9 cellular contexts compared by ENCODE assay signal in the genomic region with DNA sequence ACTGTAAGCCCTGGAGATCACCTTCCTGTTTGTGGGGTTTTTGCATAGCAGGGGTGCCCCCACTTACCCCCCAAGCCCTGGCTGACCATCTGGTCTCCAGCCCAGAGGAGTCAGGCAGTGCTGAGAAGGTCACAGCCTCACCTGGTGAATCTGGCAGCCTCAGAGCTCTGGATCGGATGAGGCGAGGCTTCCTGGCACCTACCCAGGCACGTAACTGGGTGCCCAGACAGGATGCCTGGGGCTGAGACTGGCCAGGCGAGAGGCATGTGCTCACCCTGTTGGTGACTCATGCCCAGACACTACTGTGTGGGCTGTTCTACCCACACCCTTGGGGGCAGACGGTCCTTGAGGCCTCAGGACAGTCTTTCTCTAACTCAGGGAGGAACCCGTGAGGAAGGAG. TPM values are rescaled to one million over a fixed set of nuclear protein-coding genes. Genes with fewer than 3 reads are reported as not detected.
A peak's percentile ranks its signal among the peaks of the same experiment; 100 is the strongest.
DNase-seq lines count a peak whose midpoint lies in the region; ATAC-seq and TF ChIP-seq lines count a peak whose summit lies in the region.
"Had no signal": no experiment of that assay in that cellular context is flagged by ENCODE, and none has a peak within 500 bp of the region (broad histone marks: within the 10 kb centered on the region; RNA-seq: fewer than 3 reads in every experiment).

No MANE protein-coding gene starts in this region.

- H3K9me2 ChIP-seq in PC-9 (ENCODE audit: insufficient read depth): no peaks in the 10 kb centered on the region

- no peaks in the 10 kb centered on the region for H3K36me3 ChIP-seq in PC-9 (ENCODE audit: low read depth)
- H3K36me3 ChIP-seq in CD8-positive, alpha-beta memory T cell (ENCODE audit: insufficient read depth, low read length): no peaks in the 10 kb centered on the region

- DNase-seq in CD1c-positive myeloid dendritic cell (ENCODE audit: extremely low spot score) (peak; percentile 86), PC-9 (peak; percentile 95 to 97), epithelial cell of esophagus (ENCODE audit: low read depth) (peak; percentile 99), natural killer cell (no peak), NCI-H187 treated with DMSO at 0.1 percent for 48 hours (lab: John Stamatoyannopoulos, UW) (no peak), NCI-H187 (lab: John Stamatoyannopoulos, UW) (no peak)
- no peak for DNase-seq in CD8-positive, alpha-beta memory T cell
- no peak for DNase-seq in activated CD4-positive, alpha-beta T cell treated with anti-CD3 and anti-CD28 coated beads for 1 hour

- no peak overlapping the region for H3K27ac Mint-ChIP-seq in natural killer cell
- no peak overlapping the region for H3K27ac Mint-ChIP-seq in CD8-positive, alpha-beta memory T cell

- H3K9me3 Mint-ChIP-seq in natural killer cell: no peaks in the 10 kb centered on the region
- no peaks in the 10 kb centered on the region for H3K9me3 Mint-ChIP-seq in CD8-positive, alpha-beta memory T cell

- H3K79me2 ChIP-seq in PC-9 (ENCODE audit: low read depth): peaks cover 7% of the 10 kb centered on the region; the same call in 1 of the 2 replicates

- peaks cover 60% of the 10 kb centered on the region for H3F3A ChIP-seq in PC-9 (ENCODE audit: insufficient read depth, low read depth)

- POLR2A ChIA-PET in PC-9 (lab: Charles Lee; ENCODE audit: unreplicated experiment): interaction anchor here (0.6 to 2.4 kb wide), 7 partner anchors 19 to 339 kb away, joined by 4 to 17 read pairs (median 12); no protein-coding TSS in a partner anchor
- POLR2A ChIA-PET in CD8-positive, alpha-beta memory T cell (lab: Charles Lee): no interaction called here

- TF ChIP-seq CTCF in PC-9 (conservative IDR thresholded peaks at IDR 0.05) (no peak), epithelial cell of esophagus (IDR thresholded peaks at IDR 0.05; ENCODE audit: insufficient read depth, low read depth, low read length, missing control alignments) (no peak), natural killer cell (IDR thresholded peaks at IDR 0.05) (no peak)

- peak overlapping the region; percentile 100 for H3K27ac ChIP-seq in PC-9
- no peak overlapping the region for H3K27ac ChIP-seq in CD8-positive, alpha-beta memory T cell (ENCODE audit: low read depth, low read length)

- peak overlapping the region; percentile 80 for H3K4me2 ChIP-seq in PC-9

- no peaks in the 10 kb centered on the region for H3K4me1 Mint-ChIP-seq in natural killer cell
- no peaks in the 10 kb centered on the region for H3K4me1 Mint-ChIP-seq in CD8-positive, alpha-beta memory T cell

- H3K36me3 Mint-ChIP-seq in natural killer cell: no peaks in the 10 kb centered on the region
- H3K36me3 Mint-ChIP-seq in CD8-positive, alpha-beta memory T cell: no peaks in the 10 kb centered on the region

- H3K27me3 ChIP-seq in PC-9 (ENCODE audit: insufficient read depth, low read depth): no peaks in the 10 kb centered on the region
- H3K27me3 ChIP-seq in CD8-positive, alpha-beta memory T cell (ENCODE audit: insufficient read depth, low read length, poor library complexity, severe bottlenecking): no peaks in the 10 kb centered on the region

- H4K20me1 ChIP-seq in PC-9 (ENCODE audit: insufficient read depth): no peaks in the 10 kb centered on the region

- H3K4me1 ChIP-seq in PC-9 (replicated peaks; ENCODE audit: insufficient read depth): peaks cover 85% of the 10 kb centered on the region
- H3K4me1 ChIP-seq in CD8-positive, alpha-beta memory T cell (ENCODE audit: insufficient read depth, low read length): no peaks in the 10 kb centered on the region

- H3K4me3 ChIP-seq in PC-9 (0 out of 2 replicates have a peak overlapping the region, but pooled peaks have one; percentile 27), epithelial cell of esophagus (ENCODE audit: low read length) (no peak overlapping the region)
- H3K4me3 ChIP-seq in CD8-positive, alpha-beta memory T cell (ENCODE audit: low read length): no peak overlapping the region

- peak in 2 of 3 donors; percentile 37 to 58 for ATAC-seq in natural killer cell

- CTCF ChIA-PET in PC-9 (lab: Charles Lee): no interaction called here
- CTCF ChIA-PET in CD8-positive, alpha-beta memory T cell (lab: Charles Lee): interaction anchor here (10.2 kb wide), 1 partner anchor 109 kb away, joined by 154 read pairs; a partner anchor contains a TSS

- intact Hi-C loops in PC-9 (cut with micrococcal nuclease; ENCODE audit: unreplicated experiment): loop anchor here (1.0 to 10.0 kb wide), 4 partner anchors 18 to 279 kb away; no protein-coding TSS in a partner anchor
- intact Hi-C loops in natural killer cell (cut with micrococcal nuclease): no loop called here

- TSS peak; percentile 72 for BruUV-seq in PC-9 (replicated peaks; lab: Mats Ljungman, UMichigan)

- no peaks in the 10 kb centered on the region for H3K27me3 Mint-ChIP-seq in natural killer cell (ENCODE audit: low read depth in 2 of 2)
- H3K27me3 Mint-ChIP-seq in CD8-positive, alpha-beta memory T cell: no peaks in the 10 kb centered on the region

- no peak overlapping the region for H3K4me3 Mint-ChIP-seq in natural killer cell
- no peak overlapping the region for H3K4me3 Mint-ChIP-seq in CD8-positive, alpha-beta memory T cell

- no peak overlapping the region for H2AFZ ChIP-seq in PC-9

- no peaks in the 10 kb centered on the region for H3K9me3 ChIP-seq in PC-9 (ENCODE audit: insufficient read depth, low read depth)
- no peaks in the 10 kb centered on the region for H3K9me3 ChIP-seq in CD8-positive, alpha-beta memory T cell (ENCODE audit: low read length)

RNA-seq across cellular contexts. Expression of a gene that starts 15.2 kb away (rescaled TPM):
- total RNA-seq in PC-9 (2021) (1.1 and 5.0 TPM in 2 replicates), natural killer cell (not detected)
- total RNA-seq in CD8-positive, alpha-beta memory T cell: not detected
- polyA plus RNA-seq in CD8-positive, alpha-beta memory T cell: not detected
- total RNA-seq: T-helper 1 cell treated with Interleukin-12 subunit alpha and Interleukin-12 subunit beta and Interleukin-4 antibody, amounts not matched to agents 30 ng/mL and 1 ng/mL, for 36 hours had no signal

RNA-seq across cellular contexts. Expression of a gene that starts 28.7 kb away (rescaled TPM):
- total RNA-seq in PC-9 (2021): 27.7 and 28.3 TPM in 2 replicates
- total RNA-seq in natural killer cell: not detected
- not detected for total RNA-seq in CD8-positive, alpha-beta memory T cell
- polyA plus RNA-seq in CD8-positive, alpha-beta memory T cell: not detected
- total RNA-seq: T-helper 1 cell treated with Interleukin-12 subunit alpha and Interleukin-12 subunit beta and Interleukin-4 antibody, amounts not matched to agents 30 ng/mL and 1 ng/mL, for 36 hours had no signal

Comparison
In these comparisons a context has a peak if more than half of its experiments do, and no peak if none do; other contexts are left out.
1. DNase-seq: peak in CD1c-positive myeloid dendritic cell (single experiment), PC-9 (2 of 2) and epithelial cell of esophagus (single experiment); none in natural killer cell (single experiment), CD8-positive, alpha-beta memory T cell (0 of 5), activated CD4-positive, alpha-beta T cell treated with anti-CD3 and anti-CD28 coated beads for 1 hour (single experiment), NCI-H187 treated with DMSO at 0.1 percent for 48 hours (single experiment) and NCI-H187 (0 of 2).
2. RNA of a gene that starts 28.7 kb away (total RNA-seq): 27.7 to 28.3 TPM in PC-9; not detected in natural killer cell and not detected in CD8-positive, alpha-beta memory T cell; every median in the first group is over 10 times any median in the second.